ENCODE assay signal across 24 cellular contexts in the genomic region with DNA sequence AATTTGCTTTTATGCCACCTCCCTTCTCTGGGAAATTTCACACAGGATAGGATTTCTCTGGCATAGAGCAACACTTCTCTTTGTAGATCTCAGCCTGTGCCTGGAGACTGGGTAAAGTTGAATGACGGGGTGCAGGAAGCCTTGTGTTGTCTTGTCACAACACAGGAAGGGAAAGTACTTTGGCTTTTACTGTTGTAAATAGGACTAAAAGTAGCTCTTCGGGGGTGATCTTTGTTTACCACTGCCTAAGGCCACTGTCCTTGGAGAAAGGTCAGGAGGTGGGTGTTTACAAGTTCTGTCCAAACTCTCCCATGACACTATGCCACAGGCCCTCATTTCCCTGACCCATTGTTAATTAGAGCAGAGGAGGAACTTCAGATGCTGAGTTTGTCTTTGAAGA.
A peak's percentile ranks its signal among the peaks of the same experiment; 100 is the strongest.
DNase-seq lines count a peak whose midpoint lies in the region; ATAC-seq and TF ChIP-seq lines count a peak whose summit lies in the region.
"Had no signal": no experiment of that assay in that cellular context is flagged by ENCODE, and none has a peak within 500 bp of the region (broad histone marks: within the 10 kb centered on the region; RNA-seq: fewer than 3 reads in every experiment).

No MANE protein-coding gene starts in this region.

- peaks cover 76% of the 10 kb centered on the region for H3K4me1 Mint-ChIP-seq in brain

- H3K9me3 Mint-ChIP-seq in brain, result no peaks in the 10 kb centered on the region
- H3K9me3 Mint-ChIP-seq: IgD-negative memory B cell had no signal

- no peaks in the 10 kb centered on the region for H3K9me3 ChIP-seq in right lobe of liver
- H3K9me3 ChIP-seq in gastrocnemius medialis, result no peaks in the 10 kb centered on the region

- H3K4me3 ChIP-seq in right lobe of liver, result no peak overlapping the region
- no peak overlapping the region for H3K4me3 ChIP-seq in gastrocnemius medialis

- no peaks in the 10 kb centered on the region for H3K36me3 ChIP-seq in right lobe of liver
- H3K36me3 ChIP-seq in gastrocnemius medialis, result no peaks in the 10 kb centered on the region

- no peak for TF ChIP-seq CTCF in brain (conservative IDR thresholded peaks at IDR 0.05)
- no peak for TF ChIP-seq CTCF in right lobe of liver (IDR thresholded peaks at IDR 0.05)
- TF ChIP-seq CTCF in gastrocnemius medialis (IDR thresholded peaks at IDR 0.05 in 4 of 5, conservative IDR thresholded peaks at IDR 0.05 in 1 of 5), result no peak

- H3K27ac Mint-ChIP-seq in brain, result peak overlapping the region in 3 of 5 experiments; percentile 3 to 69 (median 29)
- H3K27ac Mint-ChIP-seq: B cell; CD4-positive, CD25-positive, alpha-beta regulatory T cell had no signal

- no peak overlapping the region for H3K4me3 Mint-ChIP-seq in brain
- H3K4me3 Mint-ChIP-seq: B cell; CD4-positive, CD25-positive, alpha-beta regulatory T cell; IgD-negative memory B cell had no signal

- H3K27me3 ChIP-seq in right lobe of liver (no peaks in the 10 kb centered on the region), gastrocnemius medialis (no peaks in the 10 kb centered on the region)

- peak overlapping the region in 2 of 3 donors; percentile 8 to 16 for H3K27ac ChIP-seq in right lobe of liver
- peak overlapping the region; percentile 29 to 68 (median 57) for H3K27ac ChIP-seq in gastrocnemius medialis
- H3K27ac ChIP-seq: 22Rv1, HL-60 had no signal

- TF ChIP-seq POLR2A in right lobe of liver (IDR thresholded peaks at IDR 0.05) (no peak), gastrocnemius medialis (IDR thresholded peaks at IDR 0.05) (no peak)

- peaks cover 3% of the 10 kb centered on the region for H3K27me3 Mint-ChIP-seq in brain
- H3K27me3 Mint-ChIP-seq: B cell; CD4-positive, CD25-positive, alpha-beta regulatory T cell; IgD-negative memory B cell had no signal

- DNase-seq in CD1c-positive myeloid dendritic cell (ENCODE audit: extremely low spot score), result peak; percentile 11
- no peak for DNase-seq in right lobe of liver
- no peak for DNase-seq in gastrocnemius medialis
- DNase-seq in NCI-H82 treated with DMSO at 0.1 percent for 48 hours (lab: John Stamatoyannopoulos, UW; ENCODE audit: unreplicated experiment), result no peak
- no peak for DNase-seq in A172 (ENCODE audit: low spot score)
- DNase-seq in ureter (ENCODE audit: low spot score), result no peak
- DNase-seq: CD4-positive, CD25-positive, alpha-beta regulatory T cell; COR-L47; DMS 273 treated with DMSO at 0.1 percent for 48 hours; DND-41; GDM1; H7; Karpas-422; NCI-H1417 treated with DMSO at 0.1 percent for 48 hours; NCI-H1930; NCI-H226; NCI-H524; NCI-H82 had no signal

- H3K4me1 ChIP-seq in right lobe of liver, result peaks cover 0 to 42% (median 7%) of the 10 kb centered on the region in 4 donors
- peaks cover 62 to 79% of the 10 kb centered on the region in 2 donors for H3K4me1 ChIP-seq in gastrocnemius medialis

- in situ Hi-C loops in gastrocnemius medialis (cut with MboI; ENCODE audit: low sequenced_read_pairs in 4 of 4), result loop anchor here in 1 of 4 donors (25.0 kb wide), 1 partner anchor 251 kb away; no protein-coding TSS in a partner anchor

- H3K36me3 Mint-ChIP-seq in brain, result no peaks in the 10 kb centered on the region
- H3K36me3 Mint-ChIP-seq: CD4-positive, CD25-positive, alpha-beta regulatory T cell had no signal

- peak; percentile 18 to 58 (median 50) for ATAC-seq in right lobe of liver
- peak; percentile 43 to 55 for ATAC-seq in gastrocnemius medialis
- ATAC-seq in HG03442 (IDR thresholded peaks at IDR 0.05; ENCODE audit: unreplicated experiment), result no peak

- intact Hi-C loops in right lobe of liver (cut with DNase I) (no loop called here), gastrocnemius medialis (cut with DNase I; ENCODE audit: low total_unique reads) (no loop called here)

- WGBS in right lobe of liver (ENCODE audit: insufficient coverage, low coverage, low lambda C conversion rate, missing lambda C conversion rate), result 13% methylated on average over 2 of the region's 2 CpGs
